Comparison of ENCODE assay signal across 13 cellular contexts in the genomic region with DNA sequence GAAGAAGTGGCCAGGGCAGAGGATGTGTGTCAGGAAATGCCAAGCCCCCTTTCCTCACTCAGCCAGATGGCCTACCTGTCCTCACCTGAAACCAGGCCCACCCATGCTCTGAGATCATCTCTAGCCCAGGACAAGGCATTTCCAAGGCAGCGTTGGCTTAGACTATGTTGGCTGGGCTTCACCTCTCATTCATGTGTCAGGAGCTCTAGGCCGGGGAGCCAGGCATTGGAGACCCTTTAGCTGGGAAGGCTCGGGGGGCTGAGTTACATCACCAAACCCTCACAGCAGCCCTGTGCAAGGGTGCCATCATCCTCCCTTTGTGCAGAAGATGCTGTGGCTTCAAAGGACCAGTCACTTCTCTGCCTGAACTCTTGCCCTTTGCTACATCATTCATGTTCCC. TPM values are rescaled to one million over a fixed set of nuclear protein-coding genes. Genes with fewer than 3 reads are reported as not detected.
DNase-seq lines count a peak whose midpoint lies in the region; ATAC-seq, FAIRE-seq and TF ChIP-seq lines count a peak whose summit lies in the region.
"Had no signal": no experiment of that assay in that cellular context is flagged by ENCODE, and none has a peak within 500 bp of the region (broad histone marks: within the 10 kb centered on the region; RNA-seq: fewer than 3 reads in every experiment).

No MANE protein-coding gene starts in this region.

- H3K4me3 Mint-ChIP-seq in natural killer cell = no peak overlapping the region
- H3K4me3 Mint-ChIP-seq in stimulated activated memory B cell treated with anti-CD40 and anti-IgM and Interleukin-4, amounts not matched to agents 10 μg/mL and 1 μg/mL and 100 μg/mL, for 72 hours = no peak overlapping the region

- H3K9ac ChIP-seq in keratinocyte (ENCODE audit: control insufficient read depth, extremely low read depth, insufficient read depth, low read length) = peak overlapping the region; percentile 67

- no peaks in the 10 kb centered on the region for H3K27me3 ChIP-seq in SJSA1 (replicated peaks)
- no peaks in the 10 kb centered on the region for H3K27me3 ChIP-seq in keratinocyte (ENCODE audit: control insufficient read depth, extremely low read depth, insufficient read depth, low read length)
- H3K27me3 ChIP-seq in gastrocnemius medialis = no peaks in the 10 kb centered on the region
- H3K27me3 ChIP-seq: spleen had no signal

- CTCF ChIA-PET in A549 (lab: Yijun Ruan, JAX) = interaction anchor here (0.6 to 2.5 kb wide), 4 partner anchors 24 to 65 kb away, joined by 4 to 14 read pairs (median 4); no protein-coding TSS in a partner anchor

- no peaks in the 10 kb centered on the region for H4K20me1 ChIP-seq in keratinocyte (ENCODE audit: control insufficient read depth, extremely low read depth, insufficient read depth, low read length)

- intact Hi-C loops in gastrocnemius medialis (cut with DNase I; ENCODE audit: low total_unique reads) = loop anchor here (10.0 kb wide), 1 partner anchor 48 kb away; no protein-coding TSS in a partner anchor
- intact Hi-C loops in natural killer cell (cut with micrococcal nuclease) = no loop called here

- no peaks in the 10 kb centered on the region for H3K9me3 ChIP-seq in A549
- no peaks in the 10 kb centered on the region for H3K9me3 ChIP-seq in SJSA1 (replicated peaks)
- no peaks in the 10 kb centered on the region for H3K9me3 ChIP-seq in keratinocyte (ENCODE audit: control insufficient read depth, low read depth, low read length)
- H3K9me3 ChIP-seq in gastrocnemius medialis = no peaks in the 10 kb centered on the region
- H3K9me3 ChIP-seq: spleen had no signal

- H3K27me3 Mint-ChIP-seq in natural killer cell (ENCODE audit: low read depth in 2 of 2) = peaks cover 0 to 26% of the 10 kb centered on the region in 2 donors
- peaks cover 20% of the 10 kb centered on the region for H3K27me3 Mint-ChIP-seq in stimulated activated memory B cell treated with anti-CD40 and anti-IgM and Interleukin-4, amounts not matched to agents 10 μg/mL and 1 μg/mL and 100 μg/mL, for 72 hours

- no peak overlapping the region for H3K4me3 ChIP-seq in A549
- no peak overlapping the region for H3K4me3 ChIP-seq in SJSA1
- H3K4me3 ChIP-seq in keratinocyte (ENCODE audit: control insufficient read depth in 2 of 3, extremely low read depth in 1 of 3, insufficient read depth in 2 of 3, low read depth in 1 of 3, low read length in 3 of 3) = peak overlapping the region in 1 of 3 experiments; percentile 39
- H3K4me3 ChIP-seq in gastrocnemius medialis = no peak overlapping the region
- H3K4me3 ChIP-seq: spleen had no signal

- H3K27ac ChIP-seq in A549 (peak overlapping the region; percentile 75 to 83), SJSA1 (peak overlapping the region; percentile 83), keratinocyte (ENCODE audit: control insufficient read depth, insufficient read depth, low read length) (peak overlapping the region; percentile 85), gastrocnemius medialis (peak overlapping the region; percentile 50 to 68 (median 57))
- H3K27ac ChIP-seq: VCaP had no signal

- dilution Hi-C loops in keratinocyte (cut with MboI; ENCODE audit: extremely low pct_ligation_motif_present, low sequenced_read_pairs) = no loop called here

- FAIRE-seq in A549 (lab: Jason Lieb, UNC) = no peak
- FAIRE-seq in keratinocyte (lab: Jason Lieb, UNC) = peak; percentile 48
- FAIRE-seq: GM18507, GM19239 had no signal

- POLR2A ChIA-PET in A549 (lab: Yijun Ruan, JAX) = interaction anchor here (1.2 kb wide), 1 partner anchor 24 kb away, joined by 3 read pairs; no protein-coding TSS in a partner anchor

- no peak overlapping the region for H2AFZ ChIP-seq in keratinocyte (ENCODE audit: control insufficient read depth, low read length)

- no peaks in the 10 kb centered on the region for H3K9me3 Mint-ChIP-seq in natural killer cell
- H3K9me3 Mint-ChIP-seq in stimulated activated memory B cell treated with anti-CD40 and anti-IgM and Interleukin-4, amounts not matched to agents 10 μg/mL and 1 μg/mL and 100 μg/mL, for 72 hours = no peaks in the 10 kb centered on the region

- TF ChIP-seq EP300 in A549 (IDR thresholded peaks at IDR 0.05) = no peak

- TF ChIP-seq CTCF in A549 (IDR thresholded peaks at IDR 0.05) (no peak), keratinocyte (optimal IDR thresholded peaks at IDR 0.05 in 1 of 3, IDR thresholded peaks at IDR 0.05 in 1 of 3, conservative IDR thresholded peaks at IDR 0.05 in 1 of 3; ENCODE audit: extremely low read depth in 1 of 3, insufficient read depth in 2 of 3, low read length in 3 of 3) (no peak), gastrocnemius medialis (IDR thresholded peaks at IDR 0.05 in 4 of 5, conservative IDR thresholded peaks at IDR 0.05 in 1 of 5) (no peak), natural killer cell (IDR thresholded peaks at IDR 0.05) (no peak)

- peaks cover 4% of the 10 kb centered on the region for H3K9me1 ChIP-seq in keratinocyte (ENCODE audit: control insufficient read depth, extremely low read depth, insufficient read depth, low read length)

- H3K79me2 ChIP-seq in keratinocyte (ENCODE audit: control insufficient read depth, insufficient read depth, low read length) = peaks cover 29% of the 10 kb centered on the region

- no peaks in the 10 kb centered on the region for H3K36me3 Mint-ChIP-seq in natural killer cell
- H3K36me3 Mint-ChIP-seq in stimulated activated memory B cell treated with anti-CD40 and anti-IgM and Interleukin-4, amounts not matched to agents 10 μg/mL and 1 μg/mL and 100 μg/mL, for 72 hours = no peaks in the 10 kb centered on the region

- no peaks in the 10 kb centered on the region for H3K4me1 Mint-ChIP-seq in natural killer cell
- H3K4me1 Mint-ChIP-seq in stimulated activated memory B cell treated with anti-CD40 and anti-IgM and Interleukin-4, amounts not matched to agents 10 μg/mL and 1 μg/mL and 100 μg/mL, for 72 hours = no peaks in the 10 kb centered on the region

- H3K4me1 ChIP-seq in A549 (peaks cover 78% of the 10 kb centered on the region), SJSA1 (replicated peaks) (peaks cover 48% of the 10 kb centered on the region), keratinocyte (ENCODE audit: control insufficient read depth, extremely low read depth, insufficient read depth, low read length) (peaks cover 66% of the 10 kb centered on the region), gastrocnemius medialis (peaks cover 16 to 35% of the 10 kb centered on the region in 2 donors)

- H3K36me3 ChIP-seq in SJSA1 (peaks cover 24% of the 10 kb centered on the region), keratinocyte (ENCODE audit: control insufficient read depth in 2 of 2, extremely low read depth in 1 of 2, insufficient read depth in 2 of 2, low read length in 2 of 2) (peaks cover 0 to 3% of the 10 kb centered on the region in 2 experiments), gastrocnemius medialis (no peaks in the 10 kb centered on the region)
- H3K36me3 ChIP-seq: spleen had no signal

- no peak overlapping the region for H3K27ac Mint-ChIP-seq in natural killer cell
- no peak overlapping the region for H3K27ac Mint-ChIP-seq in stimulated activated memory B cell treated with anti-CD40 and anti-IgM and Interleukin-4, amounts not matched to agents 10 μg/mL and 1 μg/mL and 100 μg/mL, for 72 hours

- no peak for TF ChIP-seq POLR2A in A549 (IDR thresholded peaks at IDR 0.05; ENCODE audit: low read length)
- TF ChIP-seq POLR2A in gastrocnemius medialis (IDR thresholded peaks at IDR 0.05) = no peak

- H3K4me2 ChIP-seq in A549 (peak overlapping the region; percentile 60), keratinocyte (ENCODE audit: control insufficient read depth, extremely low read depth, insufficient read depth, low read depth, low read length) (peak overlapping the region; percentile 83)

- DNase-seq in A549 (ENCODE audit: low read depth in 1 of 2, low spot score in 1 of 2) (no peak), SJSA1 (ENCODE audit: low read depth in 1 of 2, low spot score in 2 of 2) (no peak), keratinocyte (ENCODE audit: low read depth, low spot score) (no peak), gastrocnemius medialis (no peak), natural killer cell (no peak), NCI-H2081 treated with DMSO at 0.1 percent for 48 hours (lab: John Stamatoyannopoulos, UW) (no peak)
- DNase-seq: GDM1, spleen had no signal

- ATAC-seq in A549 (no peak; a peak in 2 of 6 replicates), gastrocnemius medialis (no peak), natural killer cell (no peak), GM21367 (IDR thresholded peaks at IDR 0.05; ENCODE audit: unreplicated experiment) (no peak)
- no peak for ATAC-seq in stimulated activated memory B cell treated with anti-CD40 and anti-IgM and Interleukin-4, amounts not matched to agents 10 μg/mL and 1 μg/mL and 100 μg/mL, for 72 hours

- no CpG with 5 or more reads among the region's 3 CpGs for WGBS in A549 (ENCODE audit: missing lambda C conversion rate)

- in situ Hi-C loops in gastrocnemius medialis (cut with MboI; ENCODE audit: low sequenced_read_pairs in 4 of 4) = no loop called here

- TF ChIP-seq RAD21 in A549 (conservative IDR thresholded peaks at IDR 0.05 in 1 of 2, IDR thresholded peaks at IDR 0.05 in 1 of 2) = no peak

RNA-seq across cellular contexts. Expression of gene COL4A2, which starts 40.0 kb away (rescaled TPM):
- 36.2 and 46.9 TPM in 2 replicates for polyA plus RNA-seq in A549 (2011; rRNA removed)
- 54.3 and 88.3 TPM in 2 replicates for polyA plus RNA-seq in A549 (2012; cell fraction: cytosol; rRNA removed)
- 415 and 541 TPM in 2 replicates for polyA plus RNA-seq in A549 (2012; cell fraction: nucleus; rRNA removed)
- polyA plus RNA-seq in A549 (2017; fragmentation: RNase III; extraction: RNeasy Plus Mini Kit Qiagen cat#74134 plus additional on column Dnase treatment) = 112 to 122 TPM (median 119 TPM) in 3 replicates
- polyA minus RNA-seq in A549 (2011; rRNA and poly(A)+ RNA removed) = 56.5 and 110 TPM in 2 replicates
- total RNA-seq in SJSA1 (2014; rRNA removed; shearing (Covaris generic)) = 677 and 741 TPM in 2 replicates
- 30.7 to 64.2 TPM (median 31.1 TPM) in 3 replicates for polyA plus RNA-seq in keratinocyte
- polyA plus RNA-seq in keratinocyte (2011; ENCODE audit: low read depth) = 2.4 TPM
- polyA plus RNA-seq in keratinocyte (2011; cell fraction: cytosol; rRNA removed) = 5.3 and 11.3 TPM in 2 replicates
- polyA plus RNA-seq in keratinocyte (2011; cell fraction: nucleus; rRNA removed) = 78.0 and 99.9 TPM in 2 replicates
- 6.3 and 80.3 TPM in 2 replicates for polyA plus RNA-seq in keratinocyte (2012; ENCODE audit: low replicate concordance)
- polyA minus RNA-seq in keratinocyte = 69.8 to 191 TPM (median 82.0 TPM) in 3 replicates
- 38.8 TPM for polyA minus RNA-seq in keratinocyte (2011; cell fraction: cytosol; rRNA and poly(A)+ RNA removed)
- 150 and 169 TPM in 2 replicates for polyA minus RNA-seq in keratinocyte (2011; cell fraction: nucleus; rRNA and poly(A)+ RNA removed)
- 10 to 100 TPM; 51.2 to 85.8 (median 70.5) TPM for total RNA-seq in gastrocnemius medialis
- not detected for total RNA-seq in natural killer cell

RNA-seq across cellular contexts. Expression of gene COL4A1, which starts 40.1 kb away (rescaled TPM):
- 23.8 and 24.3 TPM in 2 replicates for polyA plus RNA-seq in A549 (2011; rRNA removed)
- polyA plus RNA-seq in A549 (2012; cell fraction: cytosol; rRNA removed) = 12.5 and 16.6 TPM in 2 replicates
- polyA plus RNA-seq in A549 (2012; cell fraction: nucleus; rRNA removed) = 47.7 and 57.6 TPM in 2 replicates
- 70.9 to 71.4 TPM (median 71.3 TPM) in 3 replicates for polyA plus RNA-seq in A549 (2017; fragmentation: RNase III; extraction: RNeasy Plus Mini Kit Qiagen cat#74134 plus additional on column Dnase treatment)
- polyA minus RNA-seq in A549 (2011; rRNA and poly(A)+ RNA removed) = 32.9 and 42.4 TPM in 2 replicates
- total RNA-seq in SJSA1 (2014; rRNA removed; shearing (Covaris generic)) = 489 and 591 TPM in 2 replicates
- polyA plus RNA-seq in keratinocyte = 14.5 to 30.3 TPM (median 22.3 TPM) in 3 replicates
- 1.3 TPM for polyA plus RNA-seq in keratinocyte (2011; ENCODE audit: low read depth)
- polyA plus RNA-seq in keratinocyte (2011; cell fraction: cytosol; rRNA removed) = 4.7 and 5.4 TPM in 2 replicates
- polyA plus RNA-seq in keratinocyte (2011; cell fraction: nucleus; rRNA removed) = 40.7 and 46.5 TPM in 2 replicates
- 2.0 and 35.6 TPM in 2 replicates for polyA plus RNA-seq in keratinocyte (2012; ENCODE audit: low replicate concordance)
- polyA minus RNA-seq in keratinocyte = 39.4 to 56.2 TPM (median 43.0 TPM) in 3 replicates
- polyA minus RNA-seq in keratinocyte (2011; cell fraction: cytosol; rRNA and poly(A)+ RNA removed) = 12.3 TPM
- 57.2 and 70.4 TPM in 2 replicates for polyA minus RNA-seq in keratinocyte (2011; cell fraction: nucleus; rRNA and poly(A)+ RNA removed)
- 100 to 1,000 TPM in 3 of 4 donors, 10 to 100 TPM in 1; 60.5 to 127 (median 120) TPM for total RNA-seq in gastrocnemius medialis
- total RNA-seq in natural killer cell = not detected

Comparison
In these comparisons a context has a peak if more than half of its experiments do, and no peak if none do; other contexts are left out.
1. RNA of gene COL4A2, which starts 40.0 kb away (total RNA-seq): 677 to 741 TPM in SJSA1 and 51.2 to 85.8 TPM in gastrocnemius medialis; not detected in natural killer cell; every median in the first group is over 10 times any median in the second.
2. RNA of gene COL4A1, which starts 40.1 kb away (total RNA-seq): 489 to 591 TPM in SJSA1 and 60.5 to 127 TPM in gastrocnemius medialis; not detected in natural killer cell; every median in the first group is over 10 times any median in the second.
3. Peak in every context shown above with its lines, with median percentiles within 50 percentile points of each other: H3K27ac ChIP-seq.